8 cellular contexts compared by ENCODE assay signal in the genomic region with DNA sequence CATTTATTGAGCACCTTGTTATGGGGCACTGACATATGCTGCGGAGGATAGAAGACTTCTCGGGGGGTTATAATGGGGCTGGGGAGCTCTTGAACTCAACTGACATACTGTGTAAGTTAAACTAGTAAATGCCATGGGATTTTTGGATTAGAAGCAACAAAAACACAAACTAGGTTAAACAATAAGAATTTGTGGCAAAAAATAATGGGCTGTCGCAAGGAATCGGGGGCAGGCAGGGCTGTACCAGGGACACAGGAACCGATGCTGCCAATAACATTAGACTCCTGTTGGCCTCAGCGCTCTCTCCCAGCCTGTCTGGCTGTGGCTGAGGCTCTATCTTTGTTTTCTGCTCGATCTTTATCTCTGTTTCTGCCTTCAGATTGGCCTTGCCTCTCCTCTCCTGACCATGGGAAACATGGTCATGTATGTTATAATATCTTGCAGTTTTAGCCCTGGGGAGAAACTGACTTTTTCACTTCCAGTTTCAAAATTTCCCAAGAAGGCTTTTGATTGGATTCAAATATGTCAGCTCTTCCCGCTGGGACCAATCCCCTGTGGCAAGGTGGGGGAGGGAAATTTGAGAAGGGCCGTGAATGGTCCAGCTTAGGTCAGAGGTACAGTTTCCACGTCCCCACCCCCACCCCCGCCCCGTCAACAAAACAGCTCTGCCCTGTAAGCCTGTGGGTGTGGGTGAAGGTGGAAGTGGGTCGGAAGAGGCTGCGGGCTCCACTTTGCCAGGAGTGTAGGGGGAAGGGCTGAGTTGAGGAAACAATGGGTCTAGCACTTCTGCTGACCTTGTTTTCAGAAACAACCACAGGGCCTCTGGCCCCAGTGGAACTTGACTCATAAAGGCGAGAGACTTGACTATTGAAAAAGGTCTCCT.
DNase-seq lines count a peak whose midpoint lies in the region; ATAC-seq lines count a peak whose summit lies in the region.

No MANE protein-coding gene starts in this region.

- DNase-seq in DMS53 (lab: John Stamatoyannopoulos, UW) (peak; percentile 74), HUDEP-2 (lab: John Stamatoyannopoulos, UW; ENCODE audit: unreplicated experiment in 76 of 76) (peak in 62 of 76 experiments; percentile 4 to 80 (median 46)), SKM-1 (lab: John Stamatoyannopoulos, UW; ENCODE audit: unreplicated experiment) (peak; percentile 85), amniotic epithelial cell (ENCODE audit: low read depth) (peak; percentile 91), left ventricle myocardium superior (peak; percentile 68), putamen (ENCODE audit: low spot score) (peak; percentile 58), NCI-H1105 treated with DMSO at 0.1 percent for 48 hours (lab: John Stamatoyannopoulos, UW) (no peak)

- peak; percentile 65 for ATAC-seq in GM21447 (IDR thresholded peaks at IDR 0.05; ENCODE audit: unreplicated experiment)
- ATAC-seq in left ventricle myocardium superior = peak; percentile 48

- intact Hi-C loops in left ventricle myocardium superior (cut with micrococcal nuclease) = loop anchor here (5.0 kb wide), 1 partner anchor 306 kb away; no protein-coding TSS in a partner anchor
